Comparison of ENCODE assay signal across 9 cellular contexts in genomic region chr1:93237021-93237420, GRCh38.
"Had no signal": no experiment of that assay in that cellular context is flagged by ENCODE, and none has a peak within 500 bp of the region (broad histone marks: within the 10 kb centered on the region; RNA-seq: fewer than 3 reads in every experiment).

No MANE protein-coding gene starts in this region.

- ATAC-seq: HepG2, K562 had no signal

- DNase-seq: IMR-90, KBM-7, KG1 had no signal

- H3K9ac ChIP-seq: KMS-11 had no signal

- H3K4me3 Mint-ChIP-seq: IgD-negative memory B cell had no signal

- H3K27ac Mint-ChIP-seq: IgD-negative memory B cell had no signal

- H3K27me3 Mint-ChIP-seq: IgD-negative memory B cell had no signal

- H3K27ac ChIP-seq: HL-60, KMS-11 had no signal

- H3K4me3 ChIP-seq: K562 had no signal

- H3K4me2 ChIP-seq: KMS-11 had no signal

- FAIRE-seq: HepG2, HTR-8/SVneo, K562 had no signal
